ENCODE assay signal across 25 cellular contexts in genomic region chr3:168850109-168850508, GRCh38.
"Had no signal": no experiment of that assay in that cellular context is flagged by ENCODE, and none has a peak within 500 bp of the region (broad histone marks: within the 10 kb centered on the region; RNA-seq: fewer than 3 reads in every experiment).

No MANE protein-coding gene starts in this region.

- H3K36me3 ChIP-seq: left ventricle myocardium inferior, neural progenitor cell, neutrophil, right atrium auricular region, stomach, thyroid gland, transverse colon, upper lobe of left lung, vagina had no signal

- H3K27ac ChIP-seq: left ventricle myocardium inferior, neural progenitor cell, neutrophil, parathyroid adenoma, right atrium auricular region, skin epidermis, stomach, testis, thyroid gland, transverse colon, upper lobe of left lung, vagina had no signal

- H3K27me3 ChIP-seq: neutrophil, right atrium auricular region, stomach, testis, thyroid gland, upper lobe of left lung, vagina had no signal

- H3K4me1 ChIP-seq: left ventricle myocardium inferior, neural progenitor cell, parathyroid adenoma, right atrium auricular region, testis, thyroid gland, upper lobe of left lung, vagina had no signal

- DNase-seq: left ventricle myocardium inferior; mesendoderm; naive B cell; natural killer cell; nephron progenitor cell; occipital lobe; stimulated activated CD4-positive, alpha-beta T cell treated with anti-CD3 and anti-CD28 coated beads, Interleukin-12 subunit alpha, Interleukin-12 subunit beta, amount 100 ng/mL, for 4 hours; stimulated activated CD4-positive, alpha-beta T cell treated with anti-CD3 and anti-CD28 coated beads, Interleukin-15, amount 100 ng/mL, for 24 hours; stimulated activated CD4-positive, alpha-beta T cell treated with anti-CD3 and anti-CD28 coated beads, Interleukin-2, amount 100 ng/mL, for 24 hours; stimulated activated CD4-positive, alpha-beta T cell treated with anti-CD3 and anti-CD28 coated beads, Interleukin-4, amount 100 ng/mL, for 1 hour; stimulated activated naive B cell treated with anti-CD40 and anti-IgM and Interleukin-4, amounts not matched to agents 10 μg/mL and 1 μg/mL and 100 μg/mL, for 72 hours; stimulated activated naive CD8-positive, alpha-beta T cell treated with anti-CD3 and anti-CD28 coated beads, Interleukin-15, Interleukin-2, amounts not matched to agents 100 U/mL and 50 U/mL, for 24 hours; stomach; testis; thyroid gland; transverse colon; upper lobe of left lung had no signal

- ATAC-seq: natural killer cell; sciatic nerve; stimulated activated naive B cell treated with anti-CD40 and anti-IgM and Interleukin-4, amounts not matched to agents 10 μg/mL and 1 μg/mL and 100 μg/mL, for 72 hours; stimulated activated naive CD8-positive, alpha-beta T cell treated with anti-CD3 and anti-CD28 coated beads, Interleukin-15, Interleukin-2, amounts not matched to agents 100 U/mL and 50 U/mL, for 24 hours had no signal

- H3K4me3 ChIP-seq: left ventricle myocardium inferior, lung, neural progenitor cell, right atrium auricular region, skin epidermis, stomach, testis, thyroid gland, transverse colon, upper lobe of left lung, vagina had no signal

- H3K9me3 ChIP-seq: neutrophil, right atrium auricular region, stomach, testis, thyroid gland, transverse colon, upper lobe of left lung, vagina had no signal
